In genomic region chr7:137757146-137757925, GRCh38 we compare ENCODE assay signal across 1 cellular context.
TF ChIP-seq lines count a peak whose summit lies in the region.

No MANE protein-coding gene starts in this region.

TF ChIP-seq in GM12878, 131 proteins besides CTCF, POLR2A, EP300 and RAD21 (continued from another document):
- TF ChIP-seq, protein P1, sequence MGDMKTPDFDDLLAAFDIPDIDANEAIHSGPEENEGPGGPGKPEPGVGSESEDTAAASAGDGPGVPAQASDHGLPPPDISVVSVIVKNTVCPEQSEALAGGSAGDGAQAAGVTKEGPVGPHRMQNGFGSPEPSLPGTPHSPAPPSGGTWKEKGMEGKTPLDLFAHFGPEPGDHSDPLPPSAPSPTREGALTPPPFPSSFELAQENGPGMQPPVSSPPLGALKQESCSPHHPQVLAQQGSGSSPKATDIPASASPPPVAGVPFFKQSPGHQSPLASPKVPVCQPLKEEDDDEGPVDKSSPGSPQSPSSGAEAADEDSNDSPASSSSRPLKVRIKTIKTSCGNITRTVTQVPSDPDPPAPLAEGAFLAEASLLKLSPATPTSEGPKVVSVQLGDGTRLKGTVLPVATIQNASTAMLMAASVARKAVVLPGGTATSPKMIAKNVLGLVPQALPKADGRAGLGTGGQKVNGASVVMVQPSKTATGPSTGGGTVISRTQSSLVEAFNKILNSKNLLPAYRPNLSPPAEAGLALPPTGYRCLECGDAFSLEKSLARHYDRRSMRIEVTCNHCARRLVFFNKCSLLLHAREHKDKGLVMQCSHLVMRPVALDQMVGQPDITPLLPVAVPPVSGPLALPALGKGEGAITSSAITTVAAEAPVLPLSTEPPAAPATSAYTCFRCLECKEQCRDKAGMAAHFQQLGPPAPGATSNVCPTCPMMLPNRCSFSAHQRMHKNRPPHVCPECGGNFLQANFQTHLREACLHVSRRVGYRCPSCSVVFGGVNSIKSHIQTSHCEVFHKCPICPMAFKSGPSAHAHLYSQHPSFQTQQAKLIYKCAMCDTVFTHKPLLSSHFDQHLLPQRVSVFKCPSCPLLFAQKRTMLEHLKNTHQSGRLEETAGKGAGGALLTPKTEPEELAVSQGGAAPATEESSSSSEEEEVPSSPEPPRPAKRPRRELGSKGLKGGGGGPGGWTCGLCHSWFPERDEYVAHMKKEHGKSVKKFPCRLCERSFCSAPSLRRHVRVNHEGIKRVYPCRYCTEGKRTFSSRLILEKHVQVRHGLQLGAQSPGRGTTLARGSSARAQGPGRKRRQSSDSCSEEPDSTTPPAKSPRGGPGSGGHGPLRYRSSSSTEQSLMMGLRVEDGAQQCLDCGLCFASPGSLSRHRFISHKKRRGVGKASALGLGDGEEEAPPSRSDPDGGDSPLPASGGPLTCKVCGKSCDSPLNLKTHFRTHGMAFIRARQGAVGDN (IDR thresholded peaks at IDR 0.05): no peak
- no peak for TF ChIP-seq RUNX3 (IDR thresholded peaks at IDR 0.05; ENCODE audit: low read length)
- peak; percentile 80 to 89 for TF ChIP-seq IKZF2 (IDR thresholded peaks at IDR 0.05)
- TF ChIP-seq MLLT1 (IDR thresholded peaks at IDR 0.05): peak; percentile 19; the same call in 1 of the 2 replicates
- TF ChIP-seq STAT3 (IDR thresholded peaks at IDR 0.05; ENCODE audit: low read depth, low read length): no peak
- no peak for TF ChIP-seq ZSCAN29 (IDR thresholded peaks at IDR 0.05)
- TF ChIP-seq PML (IDR thresholded peaks at IDR 0.05; ENCODE audit: low read length): no peak
- peak; percentile 27; the same call in 1 of the 2 replicates for TF ChIP-seq MTA2 (IDR thresholded peaks at IDR 0.05; ENCODE audit: low read depth)
- TF ChIP-seq NFXL1 (IDR thresholded peaks at IDR 0.05; ENCODE audit: borderline replicate concordance): no peak
- TF ChIP-seq YY1 (IDR thresholded peaks at IDR 0.05; ENCODE audit: low read depth, low read length): no peak
- TF ChIP-seq LARP7 (IDR thresholded peaks at IDR 0.05): no peak
- no peak for TF ChIP-seq CREM (IDR thresholded peaks at IDR 0.05; ENCODE audit: low read depth)
- TF ChIP-seq IKZF1 (conservative IDR thresholded peaks at IDR 0.05): peak; percentile 77
- no peak for TF ChIP-seq GABPA (IDR thresholded peaks at IDR 0.05; ENCODE audit: low read depth)
- peak; percentile 11; the same call in 1 of the 2 replicates for TF ChIP-seq SPI1 (IDR thresholded peaks at IDR 0.05; ENCODE audit: borderline replicate concordance, insufficient read depth, low read depth, low read length)
